Comparison of ENCODE assay signal across 1 cellular context in genomic region chr1:51265618-51266017, GRCh38.
TF ChIP-seq lines count a peak whose summit lies in the region.

No MANE protein-coding gene starts in this region.

TF ChIP-seq in HepG2, 621 proteins besides CTCF, POLR2A, EP300 and RAD21 (continued from another document):
- TF ChIP-seq, protein P1, sequence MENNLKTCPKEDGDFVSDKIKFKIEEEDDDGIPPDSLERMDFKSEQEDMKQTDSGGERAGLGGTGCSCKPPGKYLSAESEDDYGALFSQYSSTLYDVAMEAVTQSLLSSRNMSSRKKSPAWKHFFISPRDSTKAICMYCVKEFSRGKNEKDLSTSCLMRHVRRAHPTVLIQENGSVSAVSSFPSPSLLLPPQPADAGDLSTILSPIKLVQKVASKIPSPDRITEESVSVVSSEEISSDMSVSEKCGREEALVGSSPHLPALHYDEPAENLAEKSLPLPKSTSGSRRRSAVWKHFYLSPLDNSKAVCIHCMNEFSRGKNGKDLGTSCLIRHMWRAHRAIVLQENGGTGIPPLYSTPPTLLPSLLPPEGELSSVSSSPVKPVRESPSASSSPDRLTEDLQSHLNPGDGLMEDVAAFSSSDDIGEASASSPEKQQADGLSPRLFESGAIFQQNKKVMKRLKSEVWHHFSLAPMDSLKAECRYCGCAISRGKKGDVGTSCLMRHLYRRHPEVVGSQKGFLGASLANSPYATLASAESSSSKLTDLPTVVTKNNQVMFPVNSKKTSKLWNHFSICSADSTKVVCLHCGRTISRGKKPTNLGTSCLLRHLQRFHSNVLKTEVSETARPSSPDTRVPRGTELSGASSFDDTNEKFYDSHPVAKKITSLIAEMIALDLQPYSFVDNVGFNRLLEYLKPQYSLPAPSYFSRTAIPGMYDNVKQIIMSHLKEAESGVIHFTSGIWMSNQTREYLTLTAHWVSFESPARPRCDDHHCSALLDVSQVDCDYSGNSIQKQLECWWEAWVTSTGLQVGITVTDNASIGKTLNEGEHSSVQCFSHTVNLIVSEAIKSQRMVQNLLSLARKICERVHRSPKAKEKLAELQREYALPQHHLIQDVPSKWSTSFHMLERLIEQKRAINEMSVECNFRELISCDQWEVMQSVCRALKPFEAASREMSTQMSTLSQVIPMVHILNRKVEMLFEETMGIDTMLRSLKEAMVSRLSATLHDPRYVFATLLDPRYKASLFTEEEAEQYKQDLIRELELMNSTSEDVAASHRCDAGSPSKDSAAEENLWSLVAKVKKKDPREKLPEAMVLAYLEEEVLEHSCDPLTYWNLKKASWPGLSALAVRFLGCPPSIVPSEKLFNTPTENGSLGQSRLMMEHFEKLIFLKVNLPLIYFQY (CRISPR knock-in tag; IDR thresholded peaks at IDR 0.05; ENCODE audit: borderline replicate concordance), result no peak
- TF ChIP-seq KLF11 (CRISPR knock-in tag; IDR thresholded peaks at IDR 0.05) (no peak), REL (CRISPR knock-in tag; conservative IDR thresholded peaks at IDR 0.05) (no peak), TMF1 (CRISPR knock-in tag; IDR thresholded peaks at IDR 0.05; ENCODE audit: low read depth) (no peak), HNF4G (IDR thresholded peaks at IDR 0.05; ENCODE audit: borderline replicate concordance, low read depth, low read length) (no peak), HNF4G (CRISPR knock-in tag; IDR thresholded peaks at IDR 0.05; ENCODE audit: borderline replicate concordance, low read depth) (no peak), SKI (IDR thresholded peaks at IDR 0.05; ENCODE audit: partially characterized antibody) (no peak), HNF1B (CRISPR knock-in tag; IDR thresholded peaks at IDR 0.05) (no peak), ZFYVE20 (CRISPR knock-in tag; IDR thresholded peaks at IDR 0.05; ENCODE audit: borderline replicate concordance, low read depth) (no peak), PHF20 (CRISPR knock-in tag; IDR thresholded peaks at IDR 0.05) (no peak), NAIF1 (CRISPR knock-in tag; IDR thresholded peaks at IDR 0.05; ENCODE audit: borderline replicate concordance) (no peak), SATB2 (CRISPR knock-in tag; IDR thresholded peaks at IDR 0.05) (no peak), ZFP36L1 (CRISPR knock-in tag; IDR thresholded peaks at IDR 0.05) (no peak)
- TF ChIP-seq, protein P2, sequence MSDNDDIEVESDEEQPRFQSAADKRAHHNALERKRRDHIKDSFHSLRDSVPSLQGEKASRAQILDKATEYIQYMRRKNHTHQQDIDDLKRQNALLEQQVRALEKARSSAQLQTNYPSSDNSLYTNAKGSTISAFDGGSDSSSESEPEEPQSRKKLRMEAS (IDR thresholded peaks at IDR 0.05), result no peak
